ENCODE assay signal across 13 cellular contexts in the genomic region with DNA sequence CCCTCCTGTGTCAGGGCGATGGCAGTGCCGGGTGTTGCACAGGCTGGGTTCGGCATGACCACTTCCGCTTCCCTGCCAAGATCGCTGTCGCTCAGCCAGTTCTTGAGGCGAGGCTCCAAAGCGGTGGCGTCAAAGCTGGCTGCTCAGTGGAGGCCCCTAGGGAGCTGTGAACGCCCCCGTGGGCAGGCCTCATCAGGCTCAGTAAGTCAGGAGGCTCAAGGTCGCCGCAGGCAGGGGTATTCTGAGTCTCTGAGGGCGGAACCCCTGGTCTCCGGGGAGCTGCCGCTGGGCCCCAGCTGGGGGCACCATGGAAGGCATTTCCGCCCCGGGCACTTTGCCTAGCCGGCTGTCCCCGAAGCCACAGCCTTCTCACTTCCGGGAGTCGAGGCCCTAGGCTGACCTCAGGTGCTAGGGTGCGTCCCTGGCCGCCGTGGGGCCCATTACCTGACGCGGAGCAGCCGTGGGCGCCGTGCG.
DNase-seq lines count a peak whose midpoint lies in the region; ATAC-seq and TF ChIP-seq lines count a peak whose summit lies in the region.
"Had no signal": no experiment of that assay in that cellular context is flagged by ENCODE, and none has a peak within 500 bp of the region (broad histone marks: within the 10 kb centered on the region; RNA-seq: fewer than 3 reads in every experiment).

No MANE protein-coding gene starts in this region.

- no peaks in the 10 kb centered on the region for H3K36me3 ChIP-seq in WERI-Rb-1

- H3K27ac Mint-ChIP-seq in activated CD4-positive, alpha-beta T cell treated with anti-CD3 and anti-CD28 coated beads for 36 hours, result no peak overlapping the region
- no peak overlapping the region for H3K27ac Mint-ChIP-seq in IgD-negative memory B cell
- H3K27ac Mint-ChIP-seq in activated CD8-positive, alpha-beta T cell treated with anti-CD3 and anti-CD28 coated beads, Interleukin-2, amount 10 ng/mL, durations not matched to agents 7 days and 5 days, result no peak overlapping the region
- no peak overlapping the region for H3K27ac Mint-ChIP-seq in stimulated activated naive B cell treated with anti-CD40 and anti-IgM and Interleukin-4, amounts not matched to agents 10 μg/mL and 1 μg/mL and 100 μg/mL, for 72 hours
- H3K27ac Mint-ChIP-seq: natural killer cell had no signal

- peak; percentile 36 for ATAC-seq in activated CD4-positive, alpha-beta T cell treated with anti-CD3 and anti-CD28 coated beads for 36 hours
- ATAC-seq in activated CD8-positive, alpha-beta T cell treated with anti-CD3 and anti-CD28 coated beads, Interleukin-2, amount 10 ng/mL, durations not matched to agents 7 days and 5 days, result no peak
- peak; percentile 34 to 62 for ATAC-seq in stimulated activated naive B cell treated with anti-CD40 and anti-IgM and Interleukin-4, amounts not matched to agents 10 μg/mL and 1 μg/mL and 100 μg/mL, for 72 hours (replicated peaks)

- H3K9me3 Mint-ChIP-seq in activated CD4-positive, alpha-beta T cell treated with anti-CD3 and anti-CD28 coated beads for 36 hours (ENCODE audit: low read depth), result no peaks in the 10 kb centered on the region
- H3K9me3 Mint-ChIP-seq in IgD-negative memory B cell, result no peaks in the 10 kb centered on the region
- no peaks in the 10 kb centered on the region for H3K9me3 Mint-ChIP-seq in activated CD8-positive, alpha-beta T cell treated with anti-CD3 and anti-CD28 coated beads, Interleukin-2, amount 10 ng/mL, durations not matched to agents 7 days and 5 days (ENCODE audit: insufficient read depth)
- no peaks in the 10 kb centered on the region for H3K9me3 Mint-ChIP-seq in stimulated activated naive B cell treated with anti-CD40 and anti-IgM and Interleukin-4, amounts not matched to agents 10 μg/mL and 1 μg/mL and 100 μg/mL, for 72 hours
- H3K9me3 Mint-ChIP-seq: natural killer cell had no signal

- H3K4me3 ChIP-seq in WERI-Rb-1 (ENCODE audit: low read depth, low read length), result no peak overlapping the region

- no peaks in the 10 kb centered on the region for H3K36me3 Mint-ChIP-seq in activated CD4-positive, alpha-beta T cell treated with anti-CD3 and anti-CD28 coated beads for 36 hours (ENCODE audit: low read depth)
- H3K36me3 Mint-ChIP-seq in IgD-negative memory B cell, result no peaks in the 10 kb centered on the region
- H3K36me3 Mint-ChIP-seq in activated CD8-positive, alpha-beta T cell treated with anti-CD3 and anti-CD28 coated beads, Interleukin-2, amount 10 ng/mL, durations not matched to agents 7 days and 5 days (ENCODE audit: low read depth), result no peaks in the 10 kb centered on the region
- H3K36me3 Mint-ChIP-seq in stimulated activated naive B cell treated with anti-CD40 and anti-IgM and Interleukin-4, amounts not matched to agents 10 μg/mL and 1 μg/mL and 100 μg/mL, for 72 hours, result no peaks in the 10 kb centered on the region
- H3K36me3 Mint-ChIP-seq: natural killer cell had no signal

- H3K4me3 Mint-ChIP-seq in activated CD4-positive, alpha-beta T cell treated with anti-CD3 and anti-CD28 coated beads for 36 hours, result peak overlapping the region; percentile 16
- peak overlapping the region in 3 of 4 donors; percentile 34 to 66 (median 55) for H3K4me3 Mint-ChIP-seq in IgD-negative memory B cell
- H3K4me3 Mint-ChIP-seq in activated CD8-positive, alpha-beta T cell treated with anti-CD3 and anti-CD28 coated beads, Interleukin-2, amount 10 ng/mL, durations not matched to agents 7 days and 5 days, result no peak overlapping the region
- no peak overlapping the region for H3K4me3 Mint-ChIP-seq in stimulated activated naive B cell treated with anti-CD40 and anti-IgM and Interleukin-4, amounts not matched to agents 10 μg/mL and 1 μg/mL and 100 μg/mL, for 72 hours
- H3K4me3 Mint-ChIP-seq: natural killer cell had no signal

- no peak for TF ChIP-seq CTCF in WERI-Rb-1 (IDR thresholded peaks at IDR 0.05; ENCODE audit: low read depth, low read length)

- no peaks in the 10 kb centered on the region for H3K4me1 Mint-ChIP-seq in activated CD4-positive, alpha-beta T cell treated with anti-CD3 and anti-CD28 coated beads for 36 hours
- no peaks in the 10 kb centered on the region for H3K4me1 Mint-ChIP-seq in IgD-negative memory B cell
- no peaks in the 10 kb centered on the region for H3K4me1 Mint-ChIP-seq in activated CD8-positive, alpha-beta T cell treated with anti-CD3 and anti-CD28 coated beads, Interleukin-2, amount 10 ng/mL, durations not matched to agents 7 days and 5 days (ENCODE audit: low read depth)
- H3K4me1 Mint-ChIP-seq in stimulated activated naive B cell treated with anti-CD40 and anti-IgM and Interleukin-4, amounts not matched to agents 10 μg/mL and 1 μg/mL and 100 μg/mL, for 72 hours, result no peaks in the 10 kb centered on the region
- H3K4me1 Mint-ChIP-seq: natural killer cell had no signal

- H3K27me3 ChIP-seq in WERI-Rb-1 (ENCODE audit: insufficient read depth, low read depth, severe bottlenecking), result no peaks in the 10 kb centered on the region

- CTCF ChIA-PET in activated CD4-positive, alpha-beta T cell treated with anti-CD3 and anti-CD28 coated beads for 36 hours (lab: Charles Lee), result interaction anchor here (3.5 kb wide), 1 partner anchor 8 kb away, joined by 14 read pairs; no protein-coding TSS in a partner anchor
- CTCF ChIA-PET in activated CD8-positive, alpha-beta T cell treated with anti-CD3 and anti-CD28 coated beads, Interleukin-2, amount 10 ng/mL, durations not matched to agents 7 days and 5 days (lab: Charles Lee), result interaction anchor here (2.5 kb wide), 1 partner anchor 9 kb away, joined by 20 read pairs; no protein-coding TSS in a partner anchor

- no peaks in the 10 kb centered on the region for H3K9me3 ChIP-seq in WERI-Rb-1 (ENCODE audit: severe bottlenecking)

- intact Hi-C loops in activated CD4-positive, alpha-beta T cell treated with anti-CD3 and anti-CD28 coated beads for 36 hours (cut with DNase I, micrococcal nuclease), result no loop called here
- intact Hi-C loops in posterior vena cava (cut with DNase I), result no loop called here

- peaks cover 1% of the 10 kb centered on the region for H3K27me3 Mint-ChIP-seq in activated CD4-positive, alpha-beta T cell treated with anti-CD3 and anti-CD28 coated beads for 36 hours
- no peaks in the 10 kb centered on the region for H3K27me3 Mint-ChIP-seq in IgD-negative memory B cell
- H3K27me3 Mint-ChIP-seq in activated CD8-positive, alpha-beta T cell treated with anti-CD3 and anti-CD28 coated beads, Interleukin-2, amount 10 ng/mL, durations not matched to agents 7 days and 5 days (ENCODE audit: low read depth), result no peaks in the 10 kb centered on the region
- H3K27me3 Mint-ChIP-seq in stimulated activated naive B cell treated with anti-CD40 and anti-IgM and Interleukin-4, amounts not matched to agents 10 μg/mL and 1 μg/mL and 100 μg/mL, for 72 hours, result no peaks in the 10 kb centered on the region

- peak; percentile 14 for DNase-seq in activated CD4-positive, alpha-beta T cell treated with anti-CD3 and anti-CD28 coated beads for 36 hours
- DNase-seq in activated CD4-positive, alpha-beta T cell treated with anti-CD3 and anti-CD28 coated beads for 1 hour, result no peak
- DNase-seq in activated CD8-positive, alpha-beta T cell treated with anti-CD3 and anti-CD28 coated beads, Interleukin-2, amount 10 ng/mL, durations not matched to agents 7 days and 5 days, result peak; percentile 21
- no peak for DNase-seq in stimulated activated naive B cell treated with anti-CD40 and anti-IgM and Interleukin-4, amounts not matched to agents 10 μg/mL and 1 μg/mL and 100 μg/mL, for 72 hours
- DNase-seq in WERI-Rb-1 (no peak), posterior vena cava (ENCODE audit: low spot score) (no peak), HT-29 (ENCODE audit: low spot score) (no peak)
- DNase-seq: DMS79, natural killer cell, NCI-H524 treated with DMSO at 0.1 percent for 48 hours, SIG-M5 had no signal

- POLR2A ChIA-PET in activated CD4-positive, alpha-beta T cell treated with anti-CD3 and anti-CD28 coated beads for 36 hours (lab: Charles Lee), result no interaction called here
- POLR2A ChIA-PET in activated CD8-positive, alpha-beta T cell treated with anti-CD3 and anti-CD28 coated beads, Interleukin-2, amount 10 ng/mL, durations not matched to agents 7 days and 5 days (lab: Charles Lee), result no interaction called here

- no peak overlapping the region for H3K27ac ChIP-seq in WERI-Rb-1
- H3K27ac ChIP-seq: HL-60 had no signal

Comparison
In these comparisons a context has a peak if more than half of its experiments do, and no peak if none do; other contexts are left out.
1. DNase-seq: peak in activated CD4-positive, alpha-beta T cell treated with anti-CD3 and anti-CD28 coated beads for 36 hours (single experiment) and activated CD8-positive, alpha-beta T cell treated with anti-CD3 and anti-CD28 coated beads, Interleukin-2, amount 10 ng/mL, durations not matched to agents 7 days and 5 days (single experiment); none in activated CD4-positive, alpha-beta T cell treated with anti-CD3 and anti-CD28 coated beads for 1 hour (single experiment), stimulated activated naive B cell treated with anti-CD40 and anti-IgM and Interleukin-4, amounts not matched to agents 10 μg/mL and 1 μg/mL and 100 μg/mL, for 72 hours (single experiment), WERI-Rb-1 (single experiment), posterior vena cava (single experiment) and HT-29 (single experiment).
2. H3K4me3 Mint-ChIP-seq: peak in activated CD4-positive, alpha-beta T cell treated with anti-CD3 and anti-CD28 coated beads for 36 hours (single experiment) and IgD-negative memory B cell (3 of 4); none in activated CD8-positive, alpha-beta T cell treated with anti-CD3 and anti-CD28 coated beads, Interleukin-2, amount 10 ng/mL, durations not matched to agents 7 days and 5 days (single experiment) and stimulated activated naive B cell treated with anti-CD40 and anti-IgM and Interleukin-4, amounts not matched to agents 10 μg/mL and 1 μg/mL and 100 μg/mL, for 72 hours (0 of 2).